ENCODE assay signal across 9 cellular contexts in genomic region chr3:45035441-45036301, GRCh38. TPM values are rescaled to one million over a fixed set of nuclear protein-coding genes. Genes with fewer than 3 reads are reported as not detected.
DNase-seq lines count a peak whose midpoint lies in the region; ATAC-seq lines count a peak whose summit lies in the region.
"Had no signal": no experiment of that assay in that cellular context is flagged by ENCODE, and none has a peak within 500 bp of the region (broad histone marks: within the 10 kb centered on the region; RNA-seq: fewer than 3 reads in every experiment).

No MANE protein-coding gene starts in this region.

- H3K27me3 ChIP-seq in layer of hippocampus (ENCODE audit: control insufficient read depth, insufficient read depth, low read length) (peaks cover 2% of the 10 kb centered on the region), GM23248 (replicated peaks; ENCODE audit: insufficient read depth) (no peaks in the 10 kb centered on the region)

- H3K36me3 Mint-ChIP-seq in central memory CD8-positive, alpha-beta T cell (ENCODE audit: insufficient read depth): peaks cover 2% of the 10 kb centered on the region

- no peaks in the 10 kb centered on the region for H3K79me2 ChIP-seq in GM23248 (ENCODE audit: insufficient read depth)

- H3K36me3 ChIP-seq in GM23248 (ENCODE audit: low read depth): no peaks in the 10 kb centered on the region

- H3K27ac ChIP-seq in layer of hippocampus (ENCODE audit: low read depth, low read length) (peak overlapping the region; percentile 25), GM23248 (no peak overlapping the region)
- H3K27ac ChIP-seq: SK-N-MC had no signal

- no peaks in the 10 kb centered on the region for H3K9me3 ChIP-seq in GM23248 (ENCODE audit: low read depth)

- H3K4me3 Mint-ChIP-seq in central memory CD8-positive, alpha-beta T cell: peak overlapping the region; percentile 33

- H3K4me2 ChIP-seq in GM23248 (ENCODE audit: unreplicated experiment): no peak overlapping the region

- in situ Hi-C loops in GM23248 (cut with MboI): loop anchor here (10.0 kb wide), 1 partner anchor 629 kb away; no protein-coding TSS in a partner anchor

- H3K9me3 Mint-ChIP-seq in central memory CD8-positive, alpha-beta T cell: no peaks in the 10 kb centered on the region

- no peaks in the 10 kb centered on the region; the same call in 1 of the 2 replicates for H3F3A ChIP-seq in GM23248 (ENCODE audit: insufficient read depth)

- peak; percentile 33 for DNase-seq in NCI-H748 (lab: John Stamatoyannopoulos, UW; ENCODE audit: unreplicated experiment)
- no peak for DNase-seq in NCI-H748 treated with DMSO at 0.1 percent for 48 hours (lab: John Stamatoyannopoulos, UW)
- DNase-seq in central memory CD8-positive, alpha-beta T cell (ENCODE audit: low spot score in 2 of 2): no peak
- peak; percentile 27 for DNase-seq in stimulated activated naive CD8-positive, alpha-beta T cell treated with anti-CD3 and anti-CD28 coated beads, Interleukin-15, Interleukin-2, amounts not matched to agents 100 U/mL and 50 U/mL, for 24 hours
- no peak for DNase-seq in GM23248
- DNase-seq in DMS153 (lab: John Stamatoyannopoulos, UW): no peak
- DNase-seq in LoVo (ENCODE audit: low spot score): no peak

- ATAC-seq in central memory CD8-positive, alpha-beta T cell (replicated peaks; ENCODE audit: extremely low read depth, poor library complexity, severe bottlenecking): no peak
- ATAC-seq in stimulated activated naive CD8-positive, alpha-beta T cell treated with anti-CD3 and anti-CD28 coated beads, Interleukin-15, Interleukin-2, amounts not matched to agents 100 U/mL and 50 U/mL, for 24 hours: no peak

- WGBS in GM23248 (ENCODE audit: low coverage in 1 of 2, low lambda C conversion rate in 2 of 2, missing lambda C conversion rate in 2 of 2), 2 experiments: 60 to 72% methylated on average over 52 to 64 of the region's 64 CpGs

- H3K4me3 ChIP-seq in GM23248: no peak overlapping the region
- H3K4me3 ChIP-seq: SK-N-MC had no signal

- H4K20me1 ChIP-seq in GM23248 (ENCODE audit: insufficient read depth): no peaks in the 10 kb centered on the region

- H3K4me1 ChIP-seq in GM23248 (ENCODE audit: insufficient read depth): peaks cover 8% of the 10 kb centered on the region

- H3K4me1 Mint-ChIP-seq in central memory CD8-positive, alpha-beta T cell: peaks cover 29% of the 10 kb centered on the region

- peaks cover 66% of the 10 kb centered on the region for H3K27me3 Mint-ChIP-seq in central memory CD8-positive, alpha-beta T cell

- H3K9ac ChIP-seq in GM23248: no peak overlapping the region

- H2AFZ ChIP-seq in GM23248: no peak overlapping the region

- no peaks in the 10 kb centered on the region for H3K9me2 ChIP-seq in GM23248 (ENCODE audit: insufficient read depth)

- H3K27ac Mint-ChIP-seq in central memory CD8-positive, alpha-beta T cell (ENCODE audit: low read depth): no peak overlapping the region

RNA-seq across cellular contexts. Expression of gene CLEC3B, which starts 9.6 kb away (rescaled TPM):
- 42.1 and 45.4 TPM in 2 replicates for total RNA-seq in GM23248 (2014; rRNA removed; shearing (Covaris generic))
- 48.8 and 49.5 TPM in 2 replicates for polyA plus RNA-seq in GM23248 (2016; fragmentation: Nextera tagmentation; extraction: Ambion mirVana)

RNA-seq across cellular contexts. Expression of gene EXOSC7, which starts 59.6 kb away (rescaled TPM):
- total RNA-seq in GM23248 (2014; rRNA removed; shearing (Covaris generic)): 31.1 and 60.7 TPM in 2 replicates
- 49.1 and 53.5 TPM in 2 replicates for polyA plus RNA-seq in GM23248 (2016; fragmentation: Nextera tagmentation; extraction: Ambion mirVana)

RNA-seq across cellular contexts. Expression of gene ZDHHC3, which starts 59.7 kb away (rescaled TPM):
- 76.2 and 89.5 TPM in 2 replicates for total RNA-seq in GM23248 (2014; rRNA removed; shearing (Covaris generic))
- 48.7 and 48.9 TPM in 2 replicates for polyA plus RNA-seq in GM23248 (2016; fragmentation: Nextera tagmentation; extraction: Ambion mirVana)

Comparison
In these comparisons a context has a peak if more than half of its experiments do, and no peak if none do; other contexts are left out.
1. DNase-seq: peak in NCI-H748 (single experiment) and stimulated activated naive CD8-positive, alpha-beta T cell treated with anti-CD3 and anti-CD28 coated beads, Interleukin-15, Interleukin-2, amounts not matched to agents 100 U/mL and 50 U/mL, for 24 hours (single experiment); none in NCI-H748 treated with DMSO at 0.1 percent for 48 hours (single experiment), central memory CD8-positive, alpha-beta T cell (0 of 2), GM23248 (single experiment), DMS153 (single experiment) and LoVo (single experiment).